13 cellular contexts compared by ENCODE assay signal in genomic region chr11:72764503-72764902, GRCh38. TPM values are rescaled to one million over a fixed set of nuclear protein-coding genes. Genes with fewer than 3 reads are reported as not detected.
DNase-seq lines count a peak whose midpoint lies in the region; ATAC-seq and TF ChIP-seq lines count a peak whose summit lies in the region.
"Had no signal": no experiment of that assay in that cellular context is flagged by ENCODE, and none has a peak within 500 bp of the region (broad histone marks: within the 10 kb centered on the region; RNA-seq: fewer than 3 reads in every experiment).

No MANE protein-coding gene starts in this region.

- H3K36me3 ChIP-seq in hepatocyte (replicated peaks; ENCODE audit: insufficient read depth, low read depth): no peaks in the 10 kb centered on the region
- H3K36me3 ChIP-seq in thyroid gland: no peaks in the 10 kb centered on the region
- H3K36me3 ChIP-seq: esophagus squamous epithelium had no signal

- WGBS in hepatocyte (ENCODE audit: low lambda C conversion rate, missing lambda C conversion rate): 63% methylated on average over 12 of the region's 13 CpGs
- WGBS in thyroid gland, 2 donors: 37 to 73% methylated on average over 5 to 9 of the region's 13 CpGs

- DNase-seq in NCI-H510A treated with DMSO at 0.1 percent for 48 hours (lab: John Stamatoyannopoulos, UW): peak; percentile 93
- peak; percentile 67 for DNase-seq in hepatocyte (ENCODE audit: low spot score)
- no peak for DNase-seq in thyroid gland
- no peak for DNase-seq in kidney glomerular epithelial cell (lab: John Stamatoyannopoulos, UW)
- no peak for DNase-seq in central memory CD4-positive, alpha-beta T cell
- DNase-seq: activated naive CD8-positive, alpha-beta T cell treated with anti-CD3 and anti-CD28 coated beads, Interleukin-2, amount 10 ng/mL, durations not matched to agents 7 days and 5 days; esophagus squamous epithelium; naive thymus-derived CD4-positive, alpha-beta T cell; NCI-H446; SHP77 had no signal

- H3K4me2 ChIP-seq in hepatocyte: no peak overlapping the region

- H2AFZ ChIP-seq in hepatocyte: no peak overlapping the region

- H4K20me1 ChIP-seq in hepatocyte (ENCODE audit: insufficient read depth, poor library complexity, severe bottlenecking): peaks cover 83% of the 10 kb centered on the region

- H3K27me3 ChIP-seq in hepatocyte (no peaks in the 10 kb centered on the region), thyroid gland (no peaks in the 10 kb centered on the region)
- H3K27me3 ChIP-seq: esophagus squamous epithelium had no signal

- TF ChIP-seq EP300 in Ishikawa (IDR thresholded peaks at IDR 0.05; ENCODE audit: borderline replicate concordance): no peak

- intact Hi-C loops in thyroid gland (cut with DNase I): no loop called here

- TF ChIP-seq CTCF in hepatocyte (IDR thresholded peaks at IDR 0.05; ENCODE audit: poor library complexity) (peak; percentile 26), thyroid gland (IDR thresholded peaks at IDR 0.05) (no peak)

- H3K9me3 ChIP-seq in hepatocyte (ENCODE audit: low read depth) (no peaks in the 10 kb centered on the region), thyroid gland (no peaks in the 10 kb centered on the region)
- H3K9me3 ChIP-seq: esophagus squamous epithelium had no signal

- peak overlapping the region; percentile 74 for H3K27ac ChIP-seq in hepatocyte
- peak overlapping the region; percentile 4 to 15 (median 5) for H3K27ac ChIP-seq in thyroid gland
- H3K27ac ChIP-seq: C4-2B, esophagus squamous epithelium had no signal

- H3K4me1 ChIP-seq in hepatocyte (ENCODE audit: insufficient read depth) (peaks cover 38% of the 10 kb centered on the region), thyroid gland (peaks cover 21 to 61% of the 10 kb centered on the region in 2 donors)

- H3K4me3 ChIP-seq in hepatocyte (no peak overlapping the region), thyroid gland (replicated peaks in 1 of 3) (no peak overlapping the region)
- H3K4me3 ChIP-seq: esophagus squamous epithelium had no signal

- no peaks in the 10 kb centered on the region for H3K9me2 ChIP-seq in hepatocyte (replicated peaks; ENCODE audit: insufficient read depth)

- ATAC-seq in HG02973 (IDR thresholded peaks at IDR 0.05; ENCODE audit: unreplicated experiment): no peak
- ATAC-seq: naive thymus-derived CD4-positive, alpha-beta T cell had no signal

- no peak for TF ChIP-seq POLR2A in thyroid gland (IDR thresholded peaks at IDR 0.05)

- H3K79me2 ChIP-seq in hepatocyte: peaks cover 98% of the 10 kb centered on the region

- TF ChIP-seq RAD21 in Ishikawa (IDR thresholded peaks at IDR 0.05; ENCODE audit: low read depth): peak; percentile 74

TF ChIP-seq in Ishikawa, 13 proteins besides CTCF, POLR2A, EP300 and RAD21:
- peak; percentile 82 for TF ChIP-seq ZBTB7A (IDR thresholded peaks at IDR 0.05; ENCODE audit: low read depth)
- no peak for TF ChIP-seq FOXM1 (IDR thresholded peaks at IDR 0.05; ENCODE audit: borderline replicate concordance, low read depth)
- peak; percentile 78 for TF ChIP-seq YY1 (IDR thresholded peaks at IDR 0.05; ENCODE audit: low read depth)
- TF ChIP-seq, protein P1, sequence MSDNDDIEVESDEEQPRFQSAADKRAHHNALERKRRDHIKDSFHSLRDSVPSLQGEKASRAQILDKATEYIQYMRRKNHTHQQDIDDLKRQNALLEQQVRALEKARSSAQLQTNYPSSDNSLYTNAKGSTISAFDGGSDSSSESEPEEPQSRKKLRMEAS (IDR thresholded peaks at IDR 0.05): no peak
- TF ChIP-seq TCF12 (IDR thresholded peaks at IDR 0.05; ENCODE audit: low read depth): peak; percentile 37; the same call in 1 of the 2 replicates
- TF ChIP-seq EGR1 (IDR thresholded peaks at IDR 0.05): peak; percentile 14; the same call in 1 of the 2 replicates
- TF ChIP-seq, protein P2, sequence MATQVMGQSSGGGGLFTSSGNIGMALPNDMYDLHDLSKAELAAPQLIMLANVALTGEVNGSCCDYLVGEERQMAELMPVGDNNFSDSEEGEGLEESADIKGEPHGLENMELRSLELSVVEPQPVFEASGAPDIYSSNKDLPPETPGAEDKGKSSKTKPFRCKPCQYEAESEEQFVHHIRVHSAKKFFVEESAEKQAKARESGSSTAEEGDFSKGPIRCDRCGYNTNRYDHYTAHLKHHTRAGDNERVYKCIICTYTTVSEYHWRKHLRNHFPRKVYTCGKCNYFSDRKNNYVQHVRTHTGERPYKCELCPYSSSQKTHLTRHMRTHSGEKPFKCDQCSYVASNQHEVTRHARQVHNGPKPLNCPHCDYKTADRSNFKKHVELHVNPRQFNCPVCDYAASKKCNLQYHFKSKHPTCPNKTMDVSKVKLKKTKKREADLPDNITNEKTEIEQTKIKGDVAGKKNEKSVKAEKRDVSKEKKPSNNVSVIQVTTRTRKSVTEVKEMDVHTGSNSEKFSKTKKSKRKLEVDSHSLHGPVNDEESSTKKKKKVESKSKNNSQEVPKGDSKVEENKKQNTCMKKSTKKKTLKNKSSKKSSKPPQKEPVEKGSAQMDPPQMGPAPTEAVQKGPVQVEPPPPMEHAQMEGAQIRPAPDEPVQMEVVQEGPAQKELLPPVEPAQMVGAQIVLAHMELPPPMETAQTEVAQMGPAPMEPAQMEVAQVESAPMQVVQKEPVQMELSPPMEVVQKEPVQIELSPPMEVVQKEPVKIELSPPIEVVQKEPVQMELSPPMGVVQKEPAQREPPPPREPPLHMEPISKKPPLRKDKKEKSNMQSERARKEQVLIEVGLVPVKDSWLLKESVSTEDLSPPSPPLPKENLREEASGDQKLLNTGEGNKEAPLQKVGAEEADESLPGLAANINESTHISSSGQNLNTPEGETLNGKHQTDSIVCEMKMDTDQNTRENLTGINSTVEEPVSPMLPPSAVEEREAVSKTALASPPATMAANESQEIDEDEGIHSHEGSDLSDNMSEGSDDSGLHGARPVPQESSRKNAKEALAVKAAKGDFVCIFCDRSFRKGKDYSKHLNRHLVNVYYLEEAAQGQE (IDR thresholded peaks at IDR 0.05; ENCODE audit: low read depth): 0 out of 2 replicates have a peak, but pooled peaks have one; percentile 7

RNA-seq across cellular contexts. Expression of gene ARAP1, which starts 12.3 kb away (rescaled TPM):
- total RNA-seq in hepatocyte: 86.9 and 118 TPM in 2 replicates
- polyA plus RNA-seq in hepatocyte: 53.2 and 60.2 TPM in 2 replicates
- total RNA-seq in thyroid gland: 100 to 1,000 TPM in 3 of 4 donors, 10 to 100 TPM in 1; 90.3 to 146 (median 122) TPM

RNA-seq across cellular contexts. Expression of gene STARD10, which starts 29.3 kb away (rescaled TPM):
- total RNA-seq in hepatocyte (290 and 390 TPM in 2 replicates), thyroid gland (100 to 1,000 TPM in 1 of 4 donors, 10 to 100 TPM in 3; 67.7 to 113 (median 82.0) TPM)
- 575 and 686 TPM in 2 replicates for polyA plus RNA-seq in hepatocyte

RNA-seq across cellular contexts. Expression of gene ATG16L2, which starts 49.7 kb away (rescaled TPM):
- total RNA-seq in hepatocyte (8.2 and 11.5 TPM in 2 replicates), thyroid gland (10 to 100 TPM; 22.1 to 45.1 (median 40.6) TPM)
- polyA plus RNA-seq in hepatocyte: 20.3 and 27.6 TPM in 2 replicates

Comparison
In these comparisons a context has a peak if more than half of its experiments do, and no peak if none do; other contexts are left out.
1. DNase-seq: peak in NCI-H510A treated with DMSO at 0.1 percent for 48 hours (single experiment) and hepatocyte (single experiment); none in thyroid gland (0 of 2), kidney glomerular epithelial cell (single experiment) and central memory CD4-positive, alpha-beta T cell (single experiment).